8 cellular contexts compared by ENCODE assay signal in genomic region chr19:1941146-1942077, GRCh38. TPM values are rescaled to one million over a fixed set of nuclear protein-coding genes. Genes with fewer than 3 reads are reported as not detected.
DNase-seq lines count a peak whose midpoint lies in the region; ATAC-seq and TF ChIP-seq lines count a peak whose summit lies in the region.

CSNK1G2 (plus strand) TSS chr19:1941172; CDS start chr19:1969773, 28,601 bp downstream.

- peaks cover 26% of the 10 kb centered on the region for H3K36me3 Mint-ChIP-seq in activated CD8-positive, alpha-beta T cell treated with anti-CD3 and anti-CD28 coated beads, Interleukin-2, amount 10 ng/mL, durations not matched to agents 7 days and 5 days (ENCODE audit: low read depth)
- no peaks in the 10 kb centered on the region for H3K36me3 Mint-ChIP-seq in progenitor cell of endocrine pancreas (ENCODE audit: insufficient read depth)

- no peak for DNase-seq in GM10248 (ENCODE audit: extremely low spot score)
- no peak for DNase-seq in activated CD8-positive, alpha-beta T cell treated with anti-CD3 and anti-CD28 coated beads, Interleukin-2, amount 10 ng/mL, durations not matched to agents 7 days and 5 days
- DNase-seq in glomerular endothelial cell (ENCODE audit: extremely low read depth, low read depth, low spot score) = no peak
- DNase-seq in progenitor cell of endocrine pancreas (ENCODE audit: low spot score, unreplicated experiment) = no peak
- DNase-seq in NCI-H1417 treated with DMSO at 0.1 percent for 48 hours (lab: John Stamatoyannopoulos, UW) = no peak
- no peak for DNase-seq in DMS 273 treated with DMSO at 0.1 percent for 48 hours (lab: John Stamatoyannopoulos, UW)
- DNase-seq in T-helper 9 cell = no peak

- TF ChIP-seq CTCF in GM10248 (IDR thresholded peaks at IDR 0.05; ENCODE audit: control extremely low read depth, extremely low read depth, low read depth, missing control alignments) = peak; percentile 60
- TF ChIP-seq CTCF in progenitor cell of endocrine pancreas (IDR thresholded peaks at IDR 0.05; ENCODE audit: unreplicated experiment) = peak; percentile 14

- H3K4me1 Mint-ChIP-seq in activated CD8-positive, alpha-beta T cell treated with anti-CD3 and anti-CD28 coated beads, Interleukin-2, amount 10 ng/mL, durations not matched to agents 7 days and 5 days (ENCODE audit: low read depth) = peaks cover 43% of the 10 kb centered on the region
- H3K4me1 Mint-ChIP-seq in progenitor cell of endocrine pancreas (ENCODE audit: low read depth) = peaks cover 16% of the 10 kb centered on the region

- POLR2A ChIA-PET in GM10248 (lab: Yijun Ruan, JAX) = interaction anchor here (0.7 kb wide), 1 partner anchor 17 kb away, joined by 4 read pairs; no protein-coding TSS in a partner anchor
- POLR2A ChIA-PET in activated CD8-positive, alpha-beta T cell treated with anti-CD3 and anti-CD28 coated beads, Interleukin-2, amount 10 ng/mL, durations not matched to agents 7 days and 5 days (lab: Charles Lee) = interaction anchor here (0.6 to 1.4 kb wide), 4 partner anchors 26 to 412 kb away, joined by 3 to 5 read pairs (median 3); partner anchors contain the start of gene AP3D1

- CTCF ChIA-PET in GM10248 (lab: Yijun Ruan, JAX) = interaction anchor here (1.2 kb wide), 1 partner anchor 44 kb away, joined by 4 read pairs; no protein-coding TSS in a partner anchor
- CTCF ChIA-PET in activated CD8-positive, alpha-beta T cell treated with anti-CD3 and anti-CD28 coated beads, Interleukin-2, amount 10 ng/mL, durations not matched to agents 7 days and 5 days (lab: Charles Lee) = interaction anchor here (1.0 kb wide), 1 partner anchor 77 kb away, joined by 3 read pairs; no protein-coding TSS in a partner anchor

- no peaks in the 10 kb centered on the region for H3K27me3 Mint-ChIP-seq in activated CD8-positive, alpha-beta T cell treated with anti-CD3 and anti-CD28 coated beads, Interleukin-2, amount 10 ng/mL, durations not matched to agents 7 days and 5 days (ENCODE audit: low read depth)
- no peaks in the 10 kb centered on the region for H3K27me3 Mint-ChIP-seq in progenitor cell of endocrine pancreas

- H3K4me3 Mint-ChIP-seq in activated CD8-positive, alpha-beta T cell treated with anti-CD3 and anti-CD28 coated beads, Interleukin-2, amount 10 ng/mL, durations not matched to agents 7 days and 5 days = peak within 1 kb of the TSS; percentile 99
- peak within 1 kb of the TSS; percentile 92 for H3K4me3 Mint-ChIP-seq in progenitor cell of endocrine pancreas (ENCODE audit: low read depth)

- H3K9me3 Mint-ChIP-seq in activated CD8-positive, alpha-beta T cell treated with anti-CD3 and anti-CD28 coated beads, Interleukin-2, amount 10 ng/mL, durations not matched to agents 7 days and 5 days (ENCODE audit: insufficient read depth) = no peaks in the 10 kb centered on the region
- H3K9me3 Mint-ChIP-seq in progenitor cell of endocrine pancreas (ENCODE audit: low read depth) = no peaks in the 10 kb centered on the region

- ATAC-seq in HG03064 (IDR thresholded peaks at IDR 0.05; ENCODE audit: low read depth, unreplicated experiment) = peak; percentile 44
- ATAC-seq in activated CD8-positive, alpha-beta T cell treated with anti-CD3 and anti-CD28 coated beads, Interleukin-2, amount 10 ng/mL, durations not matched to agents 7 days and 5 days = peak; percentile 50

- H3K27ac Mint-ChIP-seq in activated CD8-positive, alpha-beta T cell treated with anti-CD3 and anti-CD28 coated beads, Interleukin-2, amount 10 ng/mL, durations not matched to agents 7 days and 5 days = peak within 1 kb of the TSS; percentile 99
- H3K27ac Mint-ChIP-seq in progenitor cell of endocrine pancreas = peak within 1 kb of the TSS; percentile 98

RNA-seq across cellular contexts. Expression of gene CSNK1G2, which starts in this region (rescaled TPM):
- total RNA-seq in activated CD8-positive, alpha-beta T cell treated with anti-CD3 and anti-CD28 coated beads, Interleukin-2, amount 10 ng/mL, durations not matched to agents 7 days and 5 days = 100 to 1,000 TPM; 103 to 105 TPM
- total RNA-seq in glomerular endothelial cell = 63.8 and 102 TPM in 2 replicates
- 96.8 and 103 TPM in 2 replicates for total RNA-seq in progenitor cell of endocrine pancreas
